In genomic region chr20:55974491-55975202, GRCh38 we compare ENCODE assay signal across 28 cellular contexts. TPM values are rescaled to one million over a fixed set of nuclear protein-coding genes. Genes with fewer than 3 reads are reported as not detected.
DNase-seq lines count a peak whose midpoint lies in the region; ATAC-seq, FAIRE-seq and TF ChIP-seq lines count a peak whose summit lies in the region.
"Had no signal": no experiment of that assay in that cellular context is flagged by ENCODE, and none has a peak within 500 bp of the region (broad histone marks: within the 10 kb centered on the region; RNA-seq: fewer than 3 reads in every experiment).

No MANE protein-coding gene starts in this region.

- H3K4me2 ChIP-seq in MM.1S (ENCODE audit: low read depth, low read length) = peak overlapping the region; percentile 38
- H3K4me2 ChIP-seq: A549; BLaER1 treated with 17β-estradiol and CSF1 and Interleukin-3, amounts not matched to agents 10 nM and 100 nM; GM23338 had no signal

- intact Hi-C loops in right lobe of liver (cut with DNase I) = no loop called here

- H3K9ac ChIP-seq in MM.1S (ENCODE audit: low read length) = no peak overlapping the region
- H3K9ac ChIP-seq: BLaER1 treated with 17β-estradiol and CSF1 and Interleukin-3, amounts not matched to agents 10 nM and 100 nM had no signal

- H3K9me3 ChIP-seq in MM.1S (replicated peaks; ENCODE audit: insufficient read depth, low read length) = no peaks in the 10 kb centered on the region
- no peaks in the 10 kb centered on the region for H3K9me3 ChIP-seq in RWPE2 (ENCODE audit: severe bottlenecking)
- H3K9me3 ChIP-seq in right lobe of liver = no peaks in the 10 kb centered on the region
- H3K9me3 ChIP-seq: A549; BE2C; BLaER1 treated with 17β-estradiol and CSF1 and Interleukin-3, amounts not matched to agents 10 nM and 100 nM had no signal

- no peak overlapping the region for H3K4me3 ChIP-seq in MM.1S (ENCODE audit: low read length)
- no peak overlapping the region for H3K4me3 ChIP-seq in RWPE2 (ENCODE audit: severe bottlenecking)
- H3K4me3 ChIP-seq in right lobe of liver = no peak overlapping the region
- H3K4me3 ChIP-seq: A549; BLaER1 treated with 17β-estradiol and CSF1 and Interleukin-3, amounts not matched to agents 10 nM and 100 nM; GM12878; GM23338 had no signal

- ATAC-seq in RWPE2 (ENCODE audit: low read depth) (peak; percentile 19; the same call in 1 of the 3 replicates), right lobe of liver (peak; percentile 78 to 84 (median 80)), GM21367 (IDR thresholded peaks at IDR 0.05; ENCODE audit: unreplicated experiment) (no peak)
- ATAC-seq in stimulated activated naive B cell treated with anti-CD40 and anti-IgM and Interleukin-4, amounts not matched to agents 10 μg/mL and 1 μg/mL and 100 μg/mL, for 72 hours (replicated peaks) = no peak
- ATAC-seq: A549, GM12878, GM23338, HCT116 had no signal

- no peak for DNase-seq in HTR-8/SVneo (ENCODE audit: insufficient read length, low spot score)
- DNase-seq in MM.1S = peak; percentile 85
- DNase-seq in RWPE2 (ENCODE audit: low spot score) = no peak
- peak; percentile 29 to 64 (median 53) for DNase-seq in right lobe of liver
- no peak for DNase-seq in stimulated activated naive B cell treated with anti-CD40 and anti-IgM and Interleukin-4, amounts not matched to agents 10 μg/mL and 1 μg/mL and 100 μg/mL, for 72 hours
- DNase-seq in dedifferentiated amniotic fluid mesenchymal stem cell (ENCODE audit: extremely low spot score) = no peak
- no peak for DNase-seq in NCI-H446 (lab: John Stamatoyannopoulos, UW)
- DNase-seq: 8988T; ACHN; AML-193; BE2C; CD4-positive, alpha-beta T cell; CD8-positive, alpha-beta memory T cell; DMS 273 treated with DMSO at 0.1 percent for 48 hours; DMS79; EL; GDM1; H9 had no signal

- no peaks in the 10 kb centered on the region for H4K20me1 ChIP-seq in MM.1S (ENCODE audit: insufficient read depth, low read length)
- H4K20me1 ChIP-seq: BLaER1 treated with 17β-estradiol and CSF1 and Interleukin-3, amounts not matched to agents 10 nM and 100 nM had no signal

- no peaks in the 10 kb centered on the region for H3K4me1 Mint-ChIP-seq in stimulated activated naive B cell treated with anti-CD40 and anti-IgM and Interleukin-4, amounts not matched to agents 10 μg/mL and 1 μg/mL and 100 μg/mL, for 72 hours
- H3K4me1 Mint-ChIP-seq: CD14-positive monocyte; CD8-positive, alpha-beta memory T cell; GM23338; H9 had no signal

- peaks cover 15% of the 10 kb centered on the region for H3K4me1 ChIP-seq in MM.1S (ENCODE audit: low read length)
- H3K4me1 ChIP-seq in RWPE2 (ENCODE audit: insufficient read depth, poor library complexity, severe bottlenecking) = no peaks in the 10 kb centered on the region
- peaks cover 0 to 6% (median 0%) of the 10 kb centered on the region in 4 donors for H3K4me1 ChIP-seq in right lobe of liver
- H3K4me1 ChIP-seq: A549, BE2C had no signal

- TF ChIP-seq POLR2A in right lobe of liver (IDR thresholded peaks at IDR 0.05) = no peak

- H3K27me3 Mint-ChIP-seq in stimulated activated naive B cell treated with anti-CD40 and anti-IgM and Interleukin-4, amounts not matched to agents 10 μg/mL and 1 μg/mL and 100 μg/mL, for 72 hours = no peaks in the 10 kb centered on the region
- H3K27me3 Mint-ChIP-seq: CD4-positive, alpha-beta T cell had no signal

- H3K79me2 ChIP-seq in MM.1S (ENCODE audit: low read length) = no peaks in the 10 kb centered on the region

- H3K9me3 Mint-ChIP-seq in stimulated activated naive B cell treated with anti-CD40 and anti-IgM and Interleukin-4, amounts not matched to agents 10 μg/mL and 1 μg/mL and 100 μg/mL, for 72 hours = no peaks in the 10 kb centered on the region

- H3K36me3 ChIP-seq in MM.1S (replicated peaks; ENCODE audit: insufficient read depth, low read length) (no peaks in the 10 kb centered on the region), RWPE2 (ENCODE audit: low read depth) (no peaks in the 10 kb centered on the region), right lobe of liver (no peaks in the 10 kb centered on the region)
- H3K36me3 ChIP-seq: BE2C; BLaER1 treated with 17β-estradiol and CSF1 and Interleukin-3, amounts not matched to agents 10 nM and 100 nM had no signal

- H3F3A ChIP-seq in MM.1S (ENCODE audit: insufficient read depth, low read length) = peaks cover 5% of the 10 kb centered on the region; the same call in 1 of the 2 replicates

- H3K9me2 ChIP-seq in MM.1S (replicated peaks; ENCODE audit: insufficient read depth, low read length) = no peaks in the 10 kb centered on the region

- no peaks in the 10 kb centered on the region for H3K27me3 ChIP-seq in MM.1S (replicated peaks; ENCODE audit: insufficient read depth, low read length)
- H3K27me3 ChIP-seq in RWPE2 (ENCODE audit: insufficient read depth, poor library complexity, severe bottlenecking) = peaks cover 4% of the 10 kb centered on the region
- H3K27me3 ChIP-seq in right lobe of liver = no peaks in the 10 kb centered on the region
- H3K27me3 ChIP-seq: BE2C; BLaER1 treated with 17β-estradiol and CSF1 and Interleukin-3, amounts not matched to agents 10 nM and 100 nM had no signal

- H2AFZ ChIP-seq in MM.1S (ENCODE audit: low read length) = no peak overlapping the region
- H2AFZ ChIP-seq: GM23338 had no signal

- FAIRE-seq in HTR-8/SVneo (lab: Jason Lieb, UNC) = peak; percentile 77
- FAIRE-seq: A549, D721Med, GM12878, GM18507 had no signal

- no peak overlapping the region for H3K4me3 Mint-ChIP-seq in stimulated activated naive B cell treated with anti-CD40 and anti-IgM and Interleukin-4, amounts not matched to agents 10 μg/mL and 1 μg/mL and 100 μg/mL, for 72 hours
- H3K4me3 Mint-ChIP-seq: CD14-positive monocyte; CD4-positive, alpha-beta T cell; CD8-positive, alpha-beta memory T cell; GM23338; H9 had no signal

- no peak overlapping the region for H3K27ac Mint-ChIP-seq in stimulated activated naive B cell treated with anti-CD40 and anti-IgM and Interleukin-4, amounts not matched to agents 10 μg/mL and 1 μg/mL and 100 μg/mL, for 72 hours
- H3K27ac Mint-ChIP-seq: CD14-positive monocyte; CD4-positive, alpha-beta T cell; CD8-positive, alpha-beta memory T cell; GM23338; H9 had no signal

- H3K27ac ChIP-seq in MM.1S (ENCODE audit: low read length) (peak overlapping the region; percentile 44; the same call in 1 of the 2 replicates), RWPE2 (ENCODE audit: poor library complexity, severe bottlenecking) (no peak overlapping the region), right lobe of liver (no peak overlapping the region)
- H3K27ac ChIP-seq: A549; BLaER1 treated with 17β-estradiol and CSF1 and Interleukin-3, amounts not matched to agents 10 nM and 100 nM had no signal

- H3K36me3 Mint-ChIP-seq in stimulated activated naive B cell treated with anti-CD40 and anti-IgM and Interleukin-4, amounts not matched to agents 10 μg/mL and 1 μg/mL and 100 μg/mL, for 72 hours = no peaks in the 10 kb centered on the region
- H3K36me3 Mint-ChIP-seq: CD14-positive monocyte; CD8-positive, alpha-beta memory T cell had no signal

- TF ChIP-seq CTCF in MM.1S (IDR thresholded peaks at IDR 0.05; ENCODE audit: low read length) = no peak
- TF ChIP-seq CTCF in RWPE2 (IDR thresholded peaks at IDR 0.05; ENCODE audit: poor library complexity, severe bottlenecking) = no peak
- no peak for TF ChIP-seq CTCF in right lobe of liver (IDR thresholded peaks at IDR 0.05)

- no CpG with 5 or more reads among the region's 2 CpGs for WGBS in right lobe of liver (ENCODE audit: insufficient coverage, low coverage, low lambda C conversion rate, missing lambda C conversion rate)

RNA-seq across cellular contexts. Expression of gene CBLN4, which starts 30.7 kb away (rescaled TPM):
- total RNA-seq in right lobe of liver = under 1 TPM in 2 of 6 experiments, not detected in 4; 0.20 to 0.23 TPM
- total RNA-seq: CD4-positive, alpha-beta T cell; CD8-positive, alpha-beta memory T cell; GM12878; GM23338; H4; H9 had no signal

Comparison
In these comparisons a context has a peak if more than half of its experiments do, and no peak if none do; other contexts are left out.
1. DNase-seq: peak in MM.1S (single experiment) and right lobe of liver (3 of 3); none in HTR-8/SVneo (single experiment), RWPE2 (single experiment), stimulated activated naive B cell treated with anti-CD40 and anti-IgM and Interleukin-4, amounts not matched to agents 10 μg/mL and 1 μg/mL and 100 μg/mL, for 72 hours (single experiment), dedifferentiated amniotic fluid mesenchymal stem cell (single experiment) and NCI-H446 (0 of 2).
2. ATAC-seq: peak in RWPE2 (single experiment) and right lobe of liver (4 of 4); none in stimulated activated naive B cell treated with anti-CD40 and anti-IgM and Interleukin-4, amounts not matched to agents 10 μg/mL and 1 μg/mL and 100 μg/mL, for 72 hours (0 of 2) and GM21367 (single experiment).